ENCODE assay signal across 18 cellular contexts in genomic region chr9:19513671-19514275, GRCh38.
DNase-seq lines count a peak whose midpoint lies in the region; ATAC-seq, FAIRE-seq and TF ChIP-seq lines count a peak whose summit lies in the region.
"Had no signal": no experiment of that assay in that cellular context is flagged by ENCODE, and none has a peak within 500 bp of the region (broad histone marks: within the 10 kb centered on the region; RNA-seq: fewer than 3 reads in every experiment).

No MANE protein-coding gene starts in this region.

- no TSS peak for BruUV-seq in PC-3 (replicated peaks; lab: Mats Ljungman, UMichigan)

- FAIRE-seq in A549 (lab: Jason Lieb, UNC), result no peak

- intact Hi-C loops in PC-3 (cut with micrococcal nuclease) (no loop called here), testis (cut with DNase I; ENCODE audit: low total_unique reads) (no loop called here)

- H3K4me3 ChIP-seq in A549, result no peak overlapping the region
- H3K4me3 ChIP-seq in PC-3 (ENCODE audit: low read length), result no peak overlapping the region
- no peak overlapping the region for H3K4me3 ChIP-seq in fibroblast of lung (replicated peaks in 1 of 4; ENCODE audit: control extremely low read depth in 1 of 4, insufficient read depth in 1 of 4, low read depth in 3 of 4, low read length in 4 of 4)
- H3K4me3 ChIP-seq in testis, result no peak overlapping the region
- H3K4me3 ChIP-seq: body of pancreas, heart right ventricle had no signal

- no peaks in the 10 kb centered on the region for H4K20me1 ChIP-seq in PC-3 (ENCODE audit: low read length)
- H4K20me1 ChIP-seq in fibroblast of lung (ENCODE audit: control insufficient read depth, extremely low read depth, insufficient read depth, low read length), result no peaks in the 10 kb centered on the region

- no peaks in the 10 kb centered on the region for H3K9me3 ChIP-seq in A549
- no peaks in the 10 kb centered on the region for H3K9me3 ChIP-seq in PC-3 (ENCODE audit: low read length)
- H3K9me3 ChIP-seq in fibroblast of lung (ENCODE audit: control insufficient read depth, insufficient read depth, low read depth, low read length), result no peaks in the 10 kb centered on the region
- H3K9me3 ChIP-seq in testis, result no peaks in the 10 kb centered on the region
- H3K9me3 ChIP-seq: BE2C, body of pancreas, heart right ventricle had no signal

- no peaks in the 10 kb centered on the region for H3K9me2 ChIP-seq in PC-3 (replicated peaks; ENCODE audit: low read length)

- H2AFZ ChIP-seq in PC-3 (ENCODE audit: low read length) (peak overlapping the region; percentile 42), fibroblast of lung (ENCODE audit: low read length) (peak overlapping the region; percentile 68)

- H3K79me2 ChIP-seq in PC-3 (ENCODE audit: low read length) (no peaks in the 10 kb centered on the region), fibroblast of lung (ENCODE audit: control insufficient read depth, insufficient read depth, low read length) (no peaks in the 10 kb centered on the region)

- CTCF ChIA-PET in A549 (lab: Yijun Ruan, JAX) (no interaction called here), PC-3 (lab: Charles Lee) (no interaction called here)

- peak overlapping the region; percentile 52 for H3K4me2 ChIP-seq in A549
- no peak overlapping the region for H3K4me2 ChIP-seq in PC-3 (ENCODE audit: low read length)
- no peak overlapping the region for H3K4me2 ChIP-seq in fibroblast of lung (ENCODE audit: extremely low read depth, insufficient read depth, low read length)

- H3K27ac ChIP-seq in A549, result no peak overlapping the region
- no peak overlapping the region for H3K27ac ChIP-seq in PC-3 (ENCODE audit: low read length)
- H3K27ac ChIP-seq in fibroblast of lung (ENCODE audit: insufficient read depth, low read length), result no peak overlapping the region
- H3K27ac ChIP-seq in testis, result no peak overlapping the region
- H3K27ac ChIP-seq: body of pancreas, heart right ventricle had no signal

- 22% methylated on average over 7 of the region's 7 CpGs for WGBS in A549 (ENCODE audit: missing lambda C conversion rate)
- WGBS in testis, 2 donors, result 73 to 76% methylated on average over 7 of the region's 7 CpGs

- POLR2A ChIA-PET in A549 (lab: Yijun Ruan, JAX) (no interaction called here), PC-3 (lab: Charles Lee; ENCODE audit: unreplicated experiment) (no interaction called here)

- TF ChIP-seq RAD21 in A549 (conservative IDR thresholded peaks at IDR 0.05 in 1 of 2, IDR thresholded peaks at IDR 0.05 in 1 of 2), result no peak

- H3K27me3 ChIP-seq in PC-3 (ENCODE audit: low read length) (peaks cover 18% of the 10 kb centered on the region), fibroblast of lung (ENCODE audit: control insufficient read depth, insufficient read depth, low read length) (no peaks in the 10 kb centered on the region), testis (no peaks in the 10 kb centered on the region)
- H3K27me3 ChIP-seq: body of pancreas, heart right ventricle had no signal

- H3K4me1 ChIP-seq in A549 (no peaks in the 10 kb centered on the region), PC-3 (ENCODE audit: insufficient read depth, low read length) (no peaks in the 10 kb centered on the region), fibroblast of lung (ENCODE audit: control insufficient read depth, extremely low read depth, insufficient read depth, low read length) (no peaks in the 10 kb centered on the region), testis (no peaks in the 10 kb centered on the region)
- H3K4me1 ChIP-seq: BE2C, heart right ventricle had no signal

- no peak for TF ChIP-seq EP300 in A549 (IDR thresholded peaks at IDR 0.05)

- TF ChIP-seq POLR2A in A549 (IDR thresholded peaks at IDR 0.05; ENCODE audit: low read length) (no peak), testis (IDR thresholded peaks at IDR 0.05) (no peak)

- no peak for DNase-seq in A549 (ENCODE audit: low read depth in 1 of 2, low spot score in 1 of 2)
- DNase-seq in EL, result peak; percentile 10
- DNase-seq in PC-3, result no peak
- no peak for DNase-seq in fibroblast of lung (ENCODE audit: low read depth in 2 of 2)
- DNase-seq in testis, result no peak
- DNase-seq in stimulated activated CD4-positive, alpha-beta T cell treated with anti-CD3 and anti-CD28 coated beads, Interleukin-12 subunit alpha, Interleukin-12 subunit beta, amount 100 ng/mL, for 4 hours, result no peak
- DNase-seq: activated CD4-positive, alpha-beta T cell treated with anti-CD3 and anti-CD28 coated beads for 4 hours; activated CD8-positive, alpha-beta memory T cell treated with anti-CD3 and anti-CD28 coated beads, Interleukin-2, amount 50 U/mL, for 48 hours; activated naive CD4-positive, alpha-beta T cell treated with Interleukin-2 at 50 U/mL for 16 hours; BE2C; body of pancreas; heart right ventricle; midbrain; NCI-H1436; NCI-H2227 treated with DMSO at 0.1 percent for 48 hours had no signal

- H3K36me3 ChIP-seq in PC-3 (ENCODE audit: low read depth, low read length), result no peaks in the 10 kb centered on the region
- no peaks in the 10 kb centered on the region for H3K36me3 ChIP-seq in fibroblast of lung (ENCODE audit: control insufficient read depth, insufficient read depth, low read length)
- H3K36me3 ChIP-seq in testis (ENCODE audit: low read depth, missing control alignments), result no peaks in the 10 kb centered on the region
- H3K36me3 ChIP-seq: BE2C, heart right ventricle had no signal

- TF ChIP-seq CTCF in A549 (IDR thresholded peaks at IDR 0.05) (no peak), PC-3 (conservative IDR thresholded peaks at IDR 0.05; ENCODE audit: low read depth, low read length) (no peak), fibroblast of lung (conservative IDR thresholded peaks at IDR 0.05 in 1 of 2, IDR thresholded peaks at IDR 0.05 in 1 of 2; ENCODE audit: low read depth in 1 of 2, low read length in 2 of 2) (no peak), testis (IDR thresholded peaks at IDR 0.05) (no peak)

- ATAC-seq in A549 (no peak), PC-3 (no peak), GM19351 (IDR thresholded peaks at IDR 0.05; ENCODE audit: unreplicated experiment) (no peak), HG03432 (IDR thresholded peaks at IDR 0.05; ENCODE audit: unreplicated experiment) (no peak)
- ATAC-seq: body of pancreas, heart right ventricle, sciatic nerve had no signal

- H3K9ac ChIP-seq in PC-3 (ENCODE audit: low read length) (no peak overlapping the region), fibroblast of lung (ENCODE audit: insufficient read depth, low read length) (no peak overlapping the region)

- no peaks in the 10 kb centered on the region for H3F3A ChIP-seq in PC-3 (ENCODE audit: low read length, unreplicated experiment)

TF ChIP-seq in A549, 52 proteins besides CTCF, POLR2A, EP300 and RAD21:
- TF ChIP-seq HOXA7 (CRISPR knock-in tag; IDR thresholded peaks at IDR 0.05), result no peak
- no peak for TF ChIP-seq KDM5A (IDR thresholded peaks at IDR 0.05)
